In the genomic region with DNA sequence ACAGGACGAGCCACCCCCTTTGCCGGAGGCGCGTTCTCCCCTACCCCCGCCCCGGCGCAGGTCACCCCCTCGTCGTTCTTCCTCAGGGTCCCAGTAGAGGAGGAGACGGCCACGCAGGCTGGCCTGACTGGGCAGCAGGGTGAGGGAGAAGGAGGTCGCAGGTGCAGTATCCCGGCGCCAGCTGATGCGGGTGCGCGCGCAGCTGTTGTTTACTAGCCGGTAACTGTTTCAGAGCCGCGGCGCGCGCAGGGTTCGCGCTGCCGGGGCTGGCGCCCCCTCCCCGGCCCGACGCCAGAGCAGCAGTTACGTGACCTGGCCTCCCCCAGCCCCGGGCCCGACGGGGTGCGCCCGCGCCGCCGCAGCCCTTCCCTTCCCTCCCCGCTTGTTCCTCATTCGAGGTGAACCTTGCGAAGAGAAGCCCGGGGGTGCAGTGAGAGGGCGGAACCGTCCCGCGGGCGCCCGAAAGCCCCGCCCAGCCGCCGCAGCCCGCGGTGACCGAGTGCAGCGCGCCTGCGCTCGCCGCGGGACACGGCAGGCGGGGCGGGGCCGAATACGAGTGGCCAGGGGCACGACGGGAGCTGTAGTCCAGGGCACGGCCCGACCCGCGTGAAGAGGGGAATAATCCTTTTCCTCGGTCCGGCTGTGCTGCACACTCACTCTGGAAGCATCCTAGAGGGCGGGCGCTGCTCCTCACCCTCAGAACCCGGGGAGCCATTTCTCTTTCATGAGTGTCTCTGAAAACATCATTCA, we compare ENCODE assay signal across 8 cellular contexts. TPM values are rescaled to one million over a fixed set of nuclear protein-coding genes. Genes with fewer than 3 reads are reported as not detected.
DNase-seq lines count a peak whose midpoint lies in the region; ATAC-seq and TF ChIP-seq lines count a peak whose summit lies in the region.

A gene (minus strand): TSS at position 225 of the 750 bp plus-strand sequence. CDS start 1,101 bp downstream, outside the sequence.

- no peaks in the 10 kb centered on the region for H3K9me3 ChIP-seq in A673 (ENCODE audit: low read depth, low read length, poor library complexity, severe bottlenecking)
- no peaks in the 10 kb centered on the region for H3K9me3 ChIP-seq in mammary epithelial cell (replicated peaks; ENCODE audit: insufficient read depth, low read length)
- no peaks in the 10 kb centered on the region for H3K9me3 ChIP-seq in smooth muscle cell (replicated peaks; ENCODE audit: low read depth)

- POLR2A ChIA-PET in A673 (lab: Charles Lee; ENCODE audit: low non-redundant PET), result interaction anchor here (0.7 kb wide), 1 partner anchor 15 kb away, joined by 5 read pairs; no protein-coding TSS in a partner anchor

- CTCF ChIA-PET in A673 (lab: Charles Lee), result interaction anchor here (1.4 kb wide), 1 partner anchor 30 kb away, joined by 5 read pairs; a partner anchor contains a TSS
- CTCF ChIA-PET in mammary epithelial cell (lab: Charles Lee; ENCODE audit: low non-redundant PET), result interaction anchor here (0.7 kb wide), 2 partner anchors 21 to 25 kb away, joined by 3 to 4 read pairs; no protein-coding TSS in a partner anchor

- ATAC-seq in GM18867 (IDR thresholded peaks at IDR 0.05; ENCODE audit: unreplicated experiment), result peak; percentile 76
- ATAC-seq in HG03097 (IDR thresholded peaks at IDR 0.05; ENCODE audit: low FRiP score, unreplicated experiment), result peak; percentile 60

- H3K4me3 ChIP-seq in A673 (ENCODE audit: low read depth, low read length, poor library complexity, severe bottlenecking) (peak within 1 kb of the TSS; percentile 63), WI38 (ENCODE audit: low read depth, low read length) (peak within 1 kb of the TSS; percentile 84), mammary epithelial cell (replicated peaks in 1 of 3; ENCODE audit: insufficient read depth in 1 of 3, low read depth in 2 of 3, low read length in 3 of 3) (peak within 1 kb of the TSS; percentile 74 to 95 (median 80)), smooth muscle cell (peak within 1 kb of the TSS; percentile 91)

- H3K27me3 ChIP-seq in A673 (replicated peaks; ENCODE audit: insufficient read depth, low read depth, low read length, poor library complexity) (no peaks in the 10 kb centered on the region), mammary epithelial cell (ENCODE audit: insufficient read depth, low read length) (no peaks in the 10 kb centered on the region), smooth muscle cell (ENCODE audit: low read depth) (no peaks in the 10 kb centered on the region)

- H3K9ac ChIP-seq in mammary epithelial cell (ENCODE audit: insufficient read depth, low read length) (peak within 1 kb of the TSS; percentile 40), smooth muscle cell (ENCODE audit: low read depth) (peak within 1 kb of the TSS; percentile 77)

- H3K79me2 ChIP-seq in mammary epithelial cell (ENCODE audit: insufficient read depth, low read length) (peaks cover 32% of the 10 kb centered on the region), smooth muscle cell (ENCODE audit: low read depth) (peaks cover 24% of the 10 kb centered on the region)

- intact Hi-C loops in A673 (cut with micrococcal nuclease; ENCODE audit: unreplicated experiment), result no loop called here
- intact Hi-C loops in mammary epithelial cell (cut with micrococcal nuclease), result loop anchor here (1.0 kb wide), 2 partner anchors 95 to 113 kb away; no protein-coding TSS in a partner anchor

- H3K27ac ChIP-seq in A673 (ENCODE audit: low read depth, low read length, poor library complexity, severe bottlenecking) (peak within 1 kb of the TSS; percentile 71), mammary epithelial cell (ENCODE audit: insufficient read depth, low read depth, low read length) (peak within 1 kb of the TSS; percentile 44), smooth muscle cell (ENCODE audit: low read depth) (peak within 1 kb of the TSS; percentile 92)

- dilution Hi-C loops in mammary epithelial cell (cut with HindIII; ENCODE audit: low sequenced_read_pairs), result no loop called here

- peaks cover 33% of the 10 kb centered on the region for H3K4me1 ChIP-seq in A673 (ENCODE audit: insufficient read depth, low read length, poor library complexity, severe bottlenecking)
- peaks cover 13% of the 10 kb centered on the region for H3K4me1 ChIP-seq in mammary epithelial cell (ENCODE audit: insufficient read depth, low read length)
- H3K4me1 ChIP-seq in smooth muscle cell (ENCODE audit: low read depth), result peaks cover 8% of the 10 kb centered on the region

- peak; percentile 95 for DNase-seq in A673 (ENCODE audit: low spot score)
- DNase-seq in NCI-H2227 (lab: John Stamatoyannopoulos, UW; ENCODE audit: unreplicated experiment), result peak; percentile 94
- DNase-seq in mammary epithelial cell, result peak; percentile 91
- DNase-seq in iPS-NIHi7 (ENCODE audit: extremely low spot score), result peak; percentile 92
- DNase-seq in smooth muscle cell (lab: John Stamatoyannopoulos, UW; ENCODE audit: unreplicated experiment), result peak; percentile 73

- WGBS in mammary epithelial cell (ENCODE audit: low coverage, missing lambda C conversion rate), result 6% methylated on average over 22 of the region's 78 CpGs
- WGBS in smooth muscle cell (ENCODE audit: low lambda C conversion rate), result under 1% methylated on average over 65 of the region's 78 CpGs

- peak within 1 kb of the TSS; percentile 98 for H2AFZ ChIP-seq in mammary epithelial cell (ENCODE audit: low read depth, low read length)
- peak within 1 kb of the TSS; percentile 77 for H2AFZ ChIP-seq in smooth muscle cell (ENCODE audit: low read depth)

- H4K20me1 ChIP-seq in mammary epithelial cell (ENCODE audit: insufficient read depth, low read length) (no peaks in the 10 kb centered on the region), smooth muscle cell (ENCODE audit: low read depth) (no peaks in the 10 kb centered on the region)

- TF ChIP-seq CTCF in A673 (conservative IDR thresholded peaks at IDR 0.05; ENCODE audit: low read depth, low read length) (no peak), WI38 (IDR thresholded peaks at IDR 0.05; ENCODE audit: low read depth, low read length) (no peak), mammary epithelial cell (conservative IDR thresholded peaks at IDR 0.05 in 1 of 2, IDR thresholded peaks at IDR 0.05 in 1 of 2; ENCODE audit: extremely low read depth in 1 of 2, insufficient read depth in 1 of 2, low read depth in 1 of 2, low read length in 2 of 2) (no peak), smooth muscle cell (IDR thresholded peaks at IDR 0.05; ENCODE audit: borderline replicate concordance, insufficient read depth, poor library complexity, severe bottlenecking) (no peak)

- in situ Hi-C loops in mammary epithelial cell (cut with MboI; ENCODE audit: low sequenced_read_pairs in 2 of 2), result loop anchor here in 1 of 2 donors (25.0 kb wide), 1 partner anchor 100 kb away; a partner anchor contains a TSS

- H3K4me2 ChIP-seq in mammary epithelial cell (ENCODE audit: insufficient read depth, low read depth, low read length), result peak within 1 kb of the TSS; percentile 95
- H3K4me2 ChIP-seq in smooth muscle cell, result peak within 1 kb of the TSS; percentile 91

- H3F3A ChIP-seq in smooth muscle cell (ENCODE audit: low read depth), result peaks cover 14% of the 10 kb centered on the region

- H3K36me3 ChIP-seq in A673 (ENCODE audit: insufficient read depth, low read length, poor library complexity, severe bottlenecking) (peaks cover 35% of the 10 kb centered on the region), mammary epithelial cell (ENCODE audit: insufficient read depth, low read length) (peaks cover 14% of the 10 kb centered on the region), smooth muscle cell (ENCODE audit: low read depth) (no peaks in the 10 kb centered on the region)

- BruUV-seq in A673 (replicated peaks; lab: Mats Ljungman, UMichigan) (no TSS peak), mammary epithelial cell (replicated peaks; lab: Mats Ljungman, UMichigan) (no TSS peak)

RNA-seq across cellular contexts. Expression of the gene that starts here (rescaled TPM):
- total RNA-seq in A673 (2021) (17.2 and 17.4 TPM in 2 replicates), mammary epithelial cell (10 to 100 TPM; 15.2 to 17.6 TPM), smooth muscle cell (9.1 and 11.3 TPM in 2 replicates)
- polyA plus RNA-seq in mammary epithelial cell (7.8 TPM), smooth muscle cell (3.0 and 3.4 TPM in 2 replicates)
- 23.0 TPM for polyA minus RNA-seq in mammary epithelial cell

Comparison
In these comparisons a context has a peak if more than half of its experiments do, and no peak if none do; other contexts are left out.
1. Peak in every context shown above with its lines: DNase-seq, ATAC-seq, H3K4me3 ChIP-seq and H3K27ac ChIP-seq.